9 cellular contexts compared by ENCODE assay signal in genomic region chrX:154799554-154800348, GRCh38. TPM values are rescaled to one million over a fixed set of nuclear protein-coding genes. Genes with fewer than 3 reads are reported as not detected.
DNase-seq lines count a peak whose midpoint lies in the region; ATAC-seq and TF ChIP-seq lines count a peak whose summit lies in the region.
"Had no signal": no experiment of that assay in that cellular context is flagged by ENCODE, and none has a peak within 500 bp of the region (broad histone marks: within the 10 kb centered on the region; RNA-seq: fewer than 3 reads in every experiment).

No MANE protein-coding gene starts in this region.

- TF ChIP-seq EP300 in SK-N-SH (IDR thresholded peaks at IDR 0.05; ENCODE audit: borderline replicate concordance in 1 of 2, low read depth in 1 of 2, low read length in 1 of 2) (no peak), esophagus muscularis mucosa (IDR thresholded peaks at IDR 0.05) (no peak), stomach (IDR thresholded peaks at IDR 0.05) (no peak)

- TF ChIP-seq POLR2A in esophagus muscularis mucosa (IDR thresholded peaks at IDR 0.05; ENCODE audit: low read depth) = no peak
- TF ChIP-seq POLR2A in stomach (IDR thresholded peaks at IDR 0.05) = no peak

- H3K9me2 ChIP-seq in SK-N-SH = no peaks in the 10 kb centered on the region

- no peak for TF ChIP-seq RAD21 in SK-N-SH (IDR thresholded peaks at IDR 0.05; ENCODE audit: low read length)

- H3K9me3 ChIP-seq in SK-N-SH = no peaks in the 10 kb centered on the region
- no peaks in the 10 kb centered on the region for H3K9me3 ChIP-seq in esophagus muscularis mucosa
- H3K9me3 ChIP-seq in stomach = no peaks in the 10 kb centered on the region

- H3K4me3 ChIP-seq in SK-N-SH (ENCODE audit: low read depth in 2 of 2, low read length in 1 of 2) = no peak overlapping the region
- no peak overlapping the region for H3K4me3 ChIP-seq in esophagus muscularis mucosa
- H3K4me3 ChIP-seq in stomach = no peak overlapping the region
- H3K4me3 ChIP-seq: lung had no signal

- H4K20me1 ChIP-seq in SK-N-SH (ENCODE audit: insufficient read depth) = no peaks in the 10 kb centered on the region

- H3K4me2 ChIP-seq in SK-N-SH = no peak overlapping the region

- ATAC-seq in SK-N-SH treated with all-trans-retinoic acid at 6 μM for 48 hours (peak; percentile 53), HG03135 (IDR thresholded peaks at IDR 0.05; ENCODE audit: unreplicated experiment) (no peak)

- TF ChIP-seq CTCF in SK-N-SH (IDR thresholded peaks at IDR 0.05) (no peak), esophagus muscularis mucosa (IDR thresholded peaks at IDR 0.05) (no peak), stomach (IDR thresholded peaks at IDR 0.05) (no peak)

- POLR2A ChIA-PET in SK-N-SH (lab: Yijun Ruan, JAX) = no interaction called here

- peaks cover 7% of the 10 kb centered on the region in 2 experiments; a peak in 1 of 4 replicates for H3K4me1 ChIP-seq in SK-N-SH (ENCODE audit: control insufficient read depth in 1 of 2, insufficient read depth in 2 of 2, low read depth in 1 of 2, low read length in 1 of 2)
- H3K4me1 ChIP-seq in esophagus muscularis mucosa = peaks cover 10 to 34% (median 29%) of the 10 kb centered on the region in 4 donors
- peaks cover 11 to 31% (median 23%) of the 10 kb centered on the region in 4 donors for H3K4me1 ChIP-seq in stomach

- H3K27ac ChIP-seq in SK-N-SH (ENCODE audit: low read depth in 2 of 2, low read length in 1 of 2) (peak overlapping the region in 1 of 2 experiments; percentile 26; a peak in 2 of 4 replicates), esophagus muscularis mucosa (replicated peaks in 1 of 4) (peak overlapping the region in 3 of 4 donors; percentile 10 to 58 (median 40)), stomach (peak overlapping the region in 3 of 5 donors; percentile 50 to 75 (median 67))

- intact Hi-C loops in esophagus muscularis mucosa (cut with DNase I) (no loop called here), stomach (cut with DNase I; ENCODE audit: low total_unique reads) (no loop called here)

- H3K79me2 ChIP-seq in SK-N-SH (ENCODE audit: insufficient read depth) = no peaks in the 10 kb centered on the region

- H3K9ac ChIP-seq in SK-N-SH = no peak overlapping the region

- no peak overlapping the region for H2AFZ ChIP-seq in SK-N-SH (ENCODE audit: low read depth)

- no peak for DNase-seq in SK-N-SH
- peak; percentile 92 for DNase-seq in NCI-H82 (lab: John Stamatoyannopoulos, UW)
- DNase-seq in esophagus muscularis mucosa (ENCODE audit: extremely low spot score) = no peak
- peak; percentile 62 for DNase-seq in stomach
- DNase-seq in germinal center (ENCODE audit: low spot score) = no peak
- no peak for DNase-seq in HuH-7 (ENCODE audit: low spot score)

- H3K36me3 ChIP-seq in SK-N-SH (replicated peaks in 1 of 2; ENCODE audit: control insufficient read depth in 1 of 2, insufficient read depth in 2 of 2, low read length in 1 of 2) = no peaks in the 10 kb centered on the region
- H3K36me3 ChIP-seq in esophagus muscularis mucosa = no peaks in the 10 kb centered on the region
- no peaks in the 10 kb centered on the region for H3K36me3 ChIP-seq in stomach

- no peaks in the 10 kb centered on the region for H3F3A ChIP-seq in SK-N-SH (replicated peaks; ENCODE audit: insufficient read depth)

- CTCF ChIA-PET in SK-N-SH (lab: Yijun Ruan, JAX) = no interaction called here

- H3K27me3 ChIP-seq in SK-N-SH (ENCODE audit: insufficient read depth) (no peaks in the 10 kb centered on the region), esophagus muscularis mucosa (no peaks in the 10 kb centered on the region), stomach (peaks cover 0 to 4% (median 0%) of the 10 kb centered on the region in 3 donors)

- 43% methylated on average over 9 of the region's 9 CpGs for WGBS in SK-N-SH (ENCODE audit: low lambda C conversion rate)
- WGBS in esophagus muscularis mucosa = 43% methylated on average over 9 of the region's 9 CpGs
- WGBS in stomach, 5 donors = 20 to 33% (median 22%) methylated on average over 4 to 9 of the region's 9 CpGs

TF ChIP-seq in SK-N-SH treated with all-trans-retinoic acid at 6 μM for 48 hours, 23 proteins besides CTCF, POLR2A, EP300 and RAD21:
- TF ChIP-seq ZFP3 (CRISPR knock-in tag; IDR thresholded peaks at IDR 0.05) = no peak

TF ChIP-seq in SK-N-SH, 30 proteins besides CTCF, POLR2A, EP300 and RAD21:
- no peak for TF ChIP-seq ELF1 (IDR thresholded peaks at IDR 0.05)
- TF ChIP-seq RCOR1 (IDR thresholded peaks at IDR 0.05; ENCODE audit: low read length) = no peak
- no peak for TF ChIP-seq SMC3 (IDR thresholded peaks at IDR 0.05; ENCODE audit: low read depth, low read length)
- TF ChIP-seq JUND (IDR thresholded peaks at IDR 0.05) = no peak
- TF ChIP-seq USF1 (IDR thresholded peaks at IDR 0.05; ENCODE audit: borderline replicate concordance, low read depth) = no peak
- TF ChIP-seq TAF1 (IDR thresholded peaks at IDR 0.05; ENCODE audit: borderline replicate concordance, low read depth, low read length) = no peak
- no peak for TF ChIP-seq USF2 (IDR thresholded peaks at IDR 0.05; ENCODE audit: borderline replicate concordance, low read depth, low read length)
- no peak for TF ChIP-seq MXI1 (IDR thresholded peaks at IDR 0.05; ENCODE audit: low read depth, low read length)
- TF ChIP-seq RXRA (IDR thresholded peaks at IDR 0.05; ENCODE audit: borderline replicate concordance, low read depth) = no peak
- no peak for TF ChIP-seq CHD2 (IDR thresholded peaks at IDR 0.05; ENCODE audit: low read length, partially characterized antibody)
- TF ChIP-seq NFIC (IDR thresholded peaks at IDR 0.05; ENCODE audit: borderline replicate concordance) = no peak
- TF ChIP-seq YY1 (IDR thresholded peaks at IDR 0.05; ENCODE audit: low read depth) = no peak
- TF ChIP-seq FOXJ3 (CRISPR knock-in tag; IDR thresholded peaks at IDR 0.05) = no peak
- no peak for TF ChIP-seq GABPA (IDR thresholded peaks at IDR 0.05; ENCODE audit: low read depth)
- no peak for TF ChIP-seq FOXM1 (IDR thresholded peaks at IDR 0.05; ENCODE audit: low read depth)
- no peak for TF ChIP-seq NRF1 (IDR thresholded peaks at IDR 0.05; ENCODE audit: low read depth, low read length)
- TF ChIP-seq EZH2phosphoT487 (IDR thresholded peaks at IDR 0.05; ENCODE audit: borderline replicate concordance, low read depth) = no peak
- TF ChIP-seq MEF2A (IDR thresholded peaks at IDR 0.05; ENCODE audit: borderline replicate concordance, low read depth) = no peak
- no peak for TF ChIP-seq ZBTB33 (IDR thresholded peaks at IDR 0.05; ENCODE audit: borderline replicate concordance, low read depth)
TF ChIP-seq in SK-N-SH: peak in this region for 0.

RNA-seq across cellular contexts. Expression of gene MPP1, which starts 5.5 kb away (rescaled TPM):
- polyA plus RNA-seq in SK-N-SH (2012; rRNA removed) = 12.7 and 13.3 TPM in 2 replicates
- 10.7 and 12.5 TPM in 2 replicates for polyA plus RNA-seq in SK-N-SH (2012; cell fraction: cytosol; rRNA removed)
- 16.6 and 24.2 TPM in 2 replicates for polyA plus RNA-seq in SK-N-SH (2012; cell fraction: nucleus; rRNA removed)
- 10 to 100 TPM; 28.2 to 46.9 (median 33.3) TPM for total RNA-seq in esophagus muscularis mucosa
- total RNA-seq in stomach = 10 to 100 TPM in 2 of 5 donors, 1 to 10 TPM in 3; 3.5 to 26.4 (median 9.3) TPM
- polyA plus RNA-seq in stomach = 10 to 100 TPM in 1 of 3 donors, 1 to 10 TPM in 2; 9.0 to 12.8 (median 9.0) TPM

RNA-seq across cellular contexts. Expression of gene SMIM9, which starts 34.7 kb away (rescaled TPM):
- polyA plus RNA-seq in SK-N-SH (2012; rRNA removed) (not detected in 2 replicates), stomach (not detected)
- polyA plus RNA-seq in SK-N-SH (2012; cell fraction: cytosol; rRNA removed) = not detected in 2 replicates
- not detected in 2 replicates for polyA plus RNA-seq in SK-N-SH (2012; cell fraction: nucleus; rRNA removed)
- total RNA-seq in esophagus muscularis mucosa (not detected), stomach (not detected)
- polyA plus RNA-seq: lung had no signal

RNA-seq across cellular contexts. Expression of gene DKC1, which starts 37.1 kb away (rescaled TPM):
- polyA plus RNA-seq in SK-N-SH (2012; rRNA removed) (53.0 and 73.6 TPM in 2 replicates), stomach (10 to 100 TPM; 20.5 to 25.5 (median 24.0) TPM)
- polyA plus RNA-seq in SK-N-SH (2012; cell fraction: cytosol; rRNA removed) = 65.2 and 81.9 TPM in 2 replicates
- 47.2 and 93.2 TPM in 2 replicates for polyA plus RNA-seq in SK-N-SH (2012; cell fraction: nucleus; rRNA removed)
- total RNA-seq in esophagus muscularis mucosa (10 to 100 TPM; 18.3 to 29.9 (median 24.9) TPM), stomach (100 to 1,000 TPM in 1 of 5 donors, 10 to 100 TPM in 3, 1 to 10 TPM in 1; 5.8 to 113 (median 37.6) TPM)

RNA-seq across cellular contexts. Expression of gene GAB3, which starts 48.9 kb away (rescaled TPM):
- polyA plus RNA-seq in SK-N-SH (2012; rRNA removed) (3.3 and 4.5 TPM in 2 replicates), stomach (1 to 10 TPM in 1 of 3 donors, under 1 TPM in 2; 0.93 to 1.7 (median 0.95) TPM)
- polyA plus RNA-seq in SK-N-SH (2012; cell fraction: cytosol; rRNA removed) = 1.3 and 3.2 TPM in 2 replicates
- 8.1 and 12.0 TPM in 2 replicates for polyA plus RNA-seq in SK-N-SH (2012; cell fraction: nucleus; rRNA removed)
- total RNA-seq in esophagus muscularis mucosa (1 to 10 TPM; 3.9 to 7.3 (median 5.2) TPM), stomach (10 to 100 TPM in 1 of 5 donors, 1 to 10 TPM in 2, under 1 TPM in 1, not detected in 1; 0.58 to 11.0 (median 5.2) TPM)

Comparison
In these comparisons a context has a peak if more than half of its experiments do, and no peak if none do; other contexts are left out.
1. DNase-seq: peak in NCI-H82 (single experiment) and stomach (single experiment); none in SK-N-SH (single experiment), esophagus muscularis mucosa (single experiment), germinal center (single experiment) and HuH-7 (single experiment).